ENCODE assay signal across 22 cellular contexts in the genomic region with DNA sequence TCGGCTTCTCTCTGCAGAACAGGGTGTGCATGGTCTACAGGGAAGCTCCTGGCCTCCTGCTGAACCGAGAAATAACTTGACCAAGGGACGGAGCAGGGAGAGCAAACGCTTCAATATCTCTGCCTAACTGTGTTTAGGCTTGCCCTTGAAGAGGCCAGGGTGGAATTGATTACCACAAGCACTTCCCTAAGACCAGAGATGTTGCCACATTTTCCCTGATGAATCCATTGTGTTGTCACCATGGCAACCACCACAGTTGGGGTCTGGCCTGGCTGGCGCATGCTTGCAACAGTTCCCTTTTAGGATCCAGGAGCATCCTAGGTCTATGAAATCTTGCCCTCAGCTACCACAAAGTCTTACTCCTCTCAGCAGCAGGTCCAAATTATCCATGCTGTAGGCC.
DNase-seq lines count a peak whose midpoint lies in the region; ATAC-seq and TF ChIP-seq lines count a peak whose summit lies in the region.
"Had no signal": no experiment of that assay in that cellular context is flagged by ENCODE, and none has a peak within 500 bp of the region (broad histone marks: within the 10 kb centered on the region; RNA-seq: fewer than 3 reads in every experiment).

No MANE protein-coding gene starts in this region.

- H3K4me1 ChIP-seq in GM23338 (ENCODE audit: insufficient read depth) (peaks cover 18% of the 10 kb centered on the region), esophagus muscularis mucosa (no peaks in the 10 kb centered on the region), ascending aorta (no peaks in the 10 kb centered on the region)
- H3K4me1 ChIP-seq: gastrocnemius medialis had no signal

- H3K36me3 Mint-ChIP-seq in GM23338 (ENCODE audit: low read depth): peaks cover 13% of the 10 kb centered on the region

- H3F3A ChIP-seq in GM23338 (replicated peaks; ENCODE audit: low read depth) (no peaks in the 10 kb centered on the region), neural cell (ENCODE audit: insufficient read depth, low read length, poor library complexity, severe bottlenecking) (peaks cover 3% of the 10 kb centered on the region)

- intact Hi-C loops in esophagus muscularis mucosa (cut with DNase I) (no loop called here), ascending aorta (cut with DNase I) (no loop called here)

- TF ChIP-seq CTCF in GM23338 (conservative IDR thresholded peaks at IDR 0.05; ENCODE audit: low read depth in 2 of 2) (no peak), neural cell (IDR thresholded peaks at IDR 0.05; ENCODE audit: poor library complexity, severe bottlenecking) (no peak), esophagus muscularis mucosa (IDR thresholded peaks at IDR 0.05) (no peak), ascending aorta (IDR thresholded peaks at IDR 0.05) (no peak)

- DNase-seq in GM23338 (ENCODE audit: low spot score) (peak; percentile 33), NOMO-1 (lab: John Stamatoyannopoulos, UW; ENCODE audit: unreplicated experiment in 2 of 2) (peak; percentile 59 to 80), astrocyte of the hippocampus (ENCODE audit: low read depth, low spot score) (peak; percentile 31), esophagus muscularis mucosa (ENCODE audit: extremely low spot score) (no peak), ascending aorta (ENCODE audit: low spot score in 2 of 2) (no peak)
- no peak for DNase-seq in stimulated activated naive CD8-positive, alpha-beta T cell treated with anti-CD3 and anti-CD28 coated beads, Interleukin-15, amount 100 ng/mL, for 72 hours
- DNase-seq: activated CD8-positive, alpha-beta T cell treated with anti-CD3 and anti-CD28 coated beads, Interleukin-2, amount 10 ng/mL, durations not matched to agents 7 days and 5 days; activated naive CD4-positive, alpha-beta T cell treated with Interleukin-2 at 50 U/mL for 16 hours; activated T-cell treated with anti-CD3 and anti-CD28 coated beads, Interleukin-2, amount 50 U/mL, for 24 hours; amniotic stem cell; gastrocnemius medialis; kidney glomerular epithelial cell; naive B cell; NCI-H1436 treated with DMSO at 0.1 percent for 48 hours; NCI-H82; posterior cingulate gyrus had no signal

- H3K27me3 Mint-ChIP-seq in GM23338 (ENCODE audit: insufficient read depth, low read depth, poor library complexity): peaks cover 8% of the 10 kb centered on the region
- H3K27me3 Mint-ChIP-seq in stimulated activated naive CD8-positive, alpha-beta T cell treated with anti-CD3 and anti-CD28 coated beads, Interleukin-15, amount 100 ng/mL, for 72 hours: peaks cover 2% of the 10 kb centered on the region
- H3K27me3 Mint-ChIP-seq: memory B cell, naive B cell had no signal

- TF ChIP-seq POLR2A in esophagus muscularis mucosa (IDR thresholded peaks at IDR 0.05; ENCODE audit: low read depth): no peak

- H3K27me3 ChIP-seq in GM23338 (ENCODE audit: insufficient read depth) (no peaks in the 10 kb centered on the region), neural cell (ENCODE audit: insufficient read depth, low read depth, low read length) (no peaks in the 10 kb centered on the region), esophagus muscularis mucosa (no peaks in the 10 kb centered on the region), ascending aorta (no peaks in the 10 kb centered on the region)
- H3K27me3 ChIP-seq: cardiac muscle cell, gastrocnemius medialis had no signal

- H3K79me2 ChIP-seq in GM23338 (replicated peaks; ENCODE audit: insufficient read depth): no peaks in the 10 kb centered on the region
- H3K79me2 ChIP-seq in neural cell (replicated peaks; ENCODE audit: insufficient read depth, low read length): no peaks in the 10 kb centered on the region

- ATAC-seq in GM23338 (peak; percentile 38; the same call in 1 of the 3 replicates), HG03135 (IDR thresholded peaks at IDR 0.05; ENCODE audit: unreplicated experiment) (no peak)
- no peak for ATAC-seq in stimulated activated naive CD8-positive, alpha-beta T cell treated with anti-CD3 and anti-CD28 coated beads, Interleukin-15, amount 100 ng/mL, for 72 hours
- ATAC-seq: activated CD4-positive, CD25-positive, alpha-beta regulatory T cell treated with anti-CD3 and anti-CD28 coated beads, Interleukin-2, amount 50 U/mL, for 24 hours; activated CD8-positive, alpha-beta T cell treated with anti-CD3 and anti-CD28 coated beads, Interleukin-2, amount 10 ng/mL, durations not matched to agents 7 days and 5 days; gastrocnemius medialis had no signal

- WGBS in esophagus muscularis mucosa: 81% methylated on average over 5 of the region's 5 CpGs

- H2AFZ ChIP-seq in GM23338: no peak overlapping the region
- no peak overlapping the region for H2AFZ ChIP-seq in neural cell (ENCODE audit: low read depth, low read length)

- H3K9me3 ChIP-seq in neural cell (ENCODE audit: low read length) (no peaks in the 10 kb centered on the region), esophagus muscularis mucosa (no peaks in the 10 kb centered on the region), ascending aorta (no peaks in the 10 kb centered on the region)
- H3K9me3 ChIP-seq: gastrocnemius medialis had no signal

- H3K4me3 ChIP-seq in GM23338 (no peak overlapping the region), neural cell (ENCODE audit: low read length) (no peak overlapping the region), esophagus muscularis mucosa (no peak overlapping the region), ascending aorta (no peak overlapping the region)
- H3K4me3 ChIP-seq: cardiac muscle cell, gastrocnemius medialis had no signal

- 0 out of 2 replicates have a peak, but pooled peaks cover 5% of the 10 kb centered on the region for H3K9me2 ChIP-seq in GM23338 (ENCODE audit: insufficient read depth)
- no peaks in the 10 kb centered on the region for H3K9me2 ChIP-seq in neural cell (ENCODE audit: insufficient read depth, low read length)

- peaks cover 14% of the 10 kb centered on the region for H3K9me3 Mint-ChIP-seq in GM23338
- H3K9me3 Mint-ChIP-seq in stimulated activated naive CD8-positive, alpha-beta T cell treated with anti-CD3 and anti-CD28 coated beads, Interleukin-15, amount 100 ng/mL, for 72 hours: peaks cover 2 to 4% of the 10 kb centered on the region in 2 donors

- no peak overlapping the region for H3K27ac Mint-ChIP-seq in GM23338
- no peak overlapping the region for H3K27ac Mint-ChIP-seq in stimulated activated naive CD8-positive, alpha-beta T cell treated with anti-CD3 and anti-CD28 coated beads, Interleukin-15, amount 100 ng/mL, for 72 hours
- H3K27ac Mint-ChIP-seq: activated CD8-positive, alpha-beta T cell treated with anti-CD3 and anti-CD28 coated beads, Interleukin-2, amount 10 ng/mL, durations not matched to agents 7 days and 5 days; activated T-cell treated with anti-CD3 and anti-CD28 coated beads, Interleukin-2, amount 50 U/mL, for 24 hours; memory B cell had no signal

- no peak for TF ChIP-seq RAD21 in neural cell (conservative IDR thresholded peaks at IDR 0.05)

- H3K27ac ChIP-seq in GM23338 (ENCODE audit: low read depth) (no peak overlapping the region), neural cell (ENCODE audit: low read length) (peak overlapping the region; percentile 16), esophagus muscularis mucosa (replicated peaks in 1 of 4) (no peak overlapping the region), ascending aorta (no peak overlapping the region)
- H3K27ac ChIP-seq: cardiac muscle cell, epithelial cell of prostate, gastrocnemius medialis had no signal

- H3K36me3 ChIP-seq in GM23338 (ENCODE audit: insufficient read depth): no peaks in the 10 kb centered on the region
- H3K36me3 ChIP-seq in neural cell (ENCODE audit: insufficient read depth, low read length): no peaks in the 10 kb centered on the region
- no peaks in the 10 kb centered on the region for H3K36me3 ChIP-seq in esophagus muscularis mucosa
- H3K36me3 ChIP-seq in ascending aorta: no peaks in the 10 kb centered on the region
- H3K36me3 ChIP-seq: cardiac muscle cell, gastrocnemius medialis had no signal

- peaks cover 30% of the 10 kb centered on the region for H3K4me1 Mint-ChIP-seq in GM23338
- H3K4me1 Mint-ChIP-seq in stimulated activated naive CD8-positive, alpha-beta T cell treated with anti-CD3 and anti-CD28 coated beads, Interleukin-15, amount 100 ng/mL, for 72 hours: no peaks in the 10 kb centered on the region

- no peak overlapping the region for H3K4me3 Mint-ChIP-seq in GM23338
- no peak overlapping the region for H3K4me3 Mint-ChIP-seq in stimulated activated naive CD8-positive, alpha-beta T cell treated with anti-CD3 and anti-CD28 coated beads, Interleukin-15, amount 100 ng/mL, for 72 hours
- H3K4me3 Mint-ChIP-seq: activated CD8-positive, alpha-beta T cell treated with anti-CD3 and anti-CD28 coated beads, Interleukin-2, amount 10 ng/mL, durations not matched to agents 7 days and 5 days; activated T-cell treated with anti-CD3 and anti-CD28 coated beads, Interleukin-2, amount 50 U/mL, for 24 hours; memory B cell; naive B cell had no signal

- no peak for TF ChIP-seq EP300 in neural cell (conservative IDR thresholded peaks at IDR 0.05; ENCODE audit: poor library complexity, severe bottlenecking)
- TF ChIP-seq EP300 in esophagus muscularis mucosa (IDR thresholded peaks at IDR 0.05): no peak

- no peak overlapping the region for H3K9ac ChIP-seq in neural cell (ENCODE audit: low read length)

- H4K20me1 ChIP-seq in GM23338 (replicated peaks; ENCODE audit: insufficient read depth) (no peaks in the 10 kb centered on the region), neural cell (ENCODE audit: insufficient read depth) (no peaks in the 10 kb centered on the region)

- H3K4me2 ChIP-seq in GM23338 (no peak overlapping the region), neural cell (ENCODE audit: low read length) (no peak overlapping the region)

TF ChIP-seq in GM23338, 12 proteins besides CTCF, POLR2A, EP300 and RAD21 (continues in another document):
- TF ChIP-seq STAT1 (IDR thresholded peaks at IDR 0.05; ENCODE audit: unreplicated experiment) (no peak), ZNF114 (CRISPR knock-in tag; IDR thresholded peaks at IDR 0.05) (no peak), NANOG (IDR thresholded peaks at IDR 0.05; ENCODE audit: borderline replicate concordance) (no peak)

TF ChIP-seq in neural cell, 6 proteins besides CTCF, POLR2A, EP300 and RAD21:
- TF ChIP-seq TAF1 (IDR thresholded peaks at IDR 0.05; ENCODE audit: low read depth) (no peak), SMC3 (conservative IDR thresholded peaks at IDR 0.05; ENCODE audit: poor library complexity) (peak; percentile 20), POLR2AphosphoS5 (IDR thresholded peaks at IDR 0.05) (no peak), MXI1 (conservative IDR thresholded peaks at IDR 0.05; ENCODE audit: poor library complexity, severe bottlenecking) (peak; percentile 27)

Comparison
In these comparisons a context has a peak if more than half of its experiments do, and no peak if none do; other contexts are left out.
1. DNase-seq: peak in GM23338 (single experiment), NOMO-1 (2 of 2) and astrocyte of the hippocampus (single experiment); none in esophagus muscularis mucosa (single experiment), stimulated activated naive CD8-positive, alpha-beta T cell treated with anti-CD3 and anti-CD28 coated beads, Interleukin-15, amount 100 ng/mL, for 72 hours (0 of 2) and ascending aorta (0 of 2).